ENCODE assay signal across 9 cellular contexts in genomic region chrX:118974908-118975671, GRCh38. TPM values are rescaled to one million over a fixed set of nuclear protein-coding genes. Genes with fewer than 3 reads are reported as not detected.
DNase-seq lines count a peak whose midpoint lies in the region; ATAC-seq, FAIRE-seq and TF ChIP-seq lines count a peak whose summit lies in the region.
"Had no signal": no experiment of that assay in that cellular context is flagged by ENCODE, and none has a peak within 500 bp of the region (broad histone marks: within the 10 kb centered on the region; RNA-seq: fewer than 3 reads in every experiment).

No MANE protein-coding gene starts in this region.

- peak overlapping the region; percentile 82 for H3K27ac Mint-ChIP-seq in activated CD8-positive, alpha-beta T cell treated with anti-CD3 and anti-CD28 coated beads for 36 hours
- H3K27ac Mint-ChIP-seq in naive thymus-derived CD4-positive, alpha-beta T cell = peak overlapping the region; percentile 38 to 94 (median 90)

- TF ChIP-seq CTCF in activated CD8-positive, alpha-beta T cell treated with anti-CD3 and anti-CD28 coated beads for 36 hours (IDR thresholded peaks at IDR 0.05) = no peak
- TF ChIP-seq CTCF in H1 (IDR thresholded peaks at IDR 0.05; ENCODE audit: control extremely low read depth in 1 of 3, insufficient read depth in 1 of 3, low read depth in 1 of 3, low read length in 3 of 3) (no peak), thoracic aorta (IDR thresholded peaks at IDR 0.05) (no peak), D721Med (IDR thresholded peaks at IDR 0.05; ENCODE audit: insufficient read depth, missing control alignments) (no peak)

- intact Hi-C loops in activated CD8-positive, alpha-beta T cell treated with anti-CD3 and anti-CD28 coated beads for 36 hours (cut with micrococcal nuclease) = no loop called here
- intact Hi-C loops in naive thymus-derived CD4-positive, alpha-beta T cell (cut with micrococcal nuclease) = loop anchor here in 1 of 2 donors (1.0 to 10.0 kb wide), 5 partner anchors 30 to 630 kb away; partner anchors contain the start of genes PGRMC1, SLC25A5 and WDR44

- no peak overlapping the region for H4K8ac ChIP-seq in H1 (ENCODE audit: extremely low read depth, insufficient read depth, low read length)

- H3K18ac ChIP-seq in H1 (ENCODE audit: extremely low read depth, low read length) = no peak overlapping the region

- POLR2A ChIA-PET in activated CD8-positive, alpha-beta T cell treated with anti-CD3 and anti-CD28 coated beads for 36 hours (lab: Charles Lee) = no interaction called here
- POLR2A ChIA-PET in H1 (lab: Charles Lee; ENCODE audit: partially characterized antibody) = interaction anchor here (1.0 to 1.4 kb wide), 2 partner anchors 17 to 34 kb away, joined by 3 to 4 read pairs; no protein-coding TSS in a partner anchor
- POLR2A ChIA-PET in naive thymus-derived CD4-positive, alpha-beta T cell (lab: Charles Lee) = interaction anchor here (0.9 to 5.0 kb wide), 5 partner anchors 10 to 152 kb away, joined by 3 to 48 read pairs (median 9); partner anchors contain the start of gene ZCCHC12

- H3K27me3 Mint-ChIP-seq in activated CD8-positive, alpha-beta T cell treated with anti-CD3 and anti-CD28 coated beads for 36 hours = peaks cover 17% of the 10 kb centered on the region
- H3K27me3 Mint-ChIP-seq in naive thymus-derived CD4-positive, alpha-beta T cell = peaks cover 0 to 57% (median 5%) of the 10 kb centered on the region in 5 donors

- H3K14ac ChIP-seq in H1 (ENCODE audit: insufficient read length) = no peak overlapping the region

- H3K79me1 ChIP-seq in H1 (ENCODE audit: low read depth, low read length) = no peaks in the 10 kb centered on the region

- H3K4me1 ChIP-seq in H1 (replicated peaks in 1 of 4; ENCODE audit: control insufficient read depth in 3 of 4, insufficient read depth in 4 of 4, low read length in 3 of 4) = peaks cover 0 to 16% (median 5%) of the 10 kb centered on the region in 4 experiments; a peak in 6 of 7 replicates
- H3K4me1 ChIP-seq in naive thymus-derived CD4-positive, alpha-beta T cell (ENCODE audit: control insufficient read depth in 2 of 2, insufficient read depth in 2 of 2, low read length in 2 of 2) = peaks cover 0 to 3% of the 10 kb centered on the region in 2 donors
- H3K4me1 ChIP-seq in thoracic aorta (ENCODE audit: control insufficient read depth in 1 of 2, low read depth in 2 of 2) = peaks cover 0 to 4% of the 10 kb centered on the region in 2 donors

- H2BK12ac ChIP-seq in H1 (ENCODE audit: low read depth, low read length) = no peak overlapping the region

- H2BK15ac ChIP-seq in H1 (ENCODE audit: low read length) = no peak overlapping the region

- no peaks in the 10 kb centered on the region; the same call in 1 of the 2 replicates for H3K23me2 ChIP-seq in H1 (ENCODE audit: low read depth, low read length)

- H3K4me3 ChIP-seq in H1 (ENCODE audit: extremely low read depth in 1 of 4, insufficient read depth in 2 of 4, low read depth in 3 of 4, low read length in 4 of 4) (peak overlapping the region in 3 of 4 experiments; percentile 3 to 50 (median 5); a peak in 4 of 8 replicates), thoracic aorta (peak overlapping the region; percentile 84)
- peak overlapping the region; percentile 64 for H3K4me3 ChIP-seq in naive thymus-derived CD4-positive, alpha-beta T cell (ENCODE audit: low read length)

- TF ChIP-seq POLR2A in H1 (IDR thresholded peaks at IDR 0.05; ENCODE audit: control extremely low read depth in 1 of 2, low read depth in 2 of 2, low read length in 2 of 2) = no peak

- H3K4me3 Mint-ChIP-seq in activated CD8-positive, alpha-beta T cell treated with anti-CD3 and anti-CD28 coated beads for 36 hours = peak overlapping the region; percentile 73
- H3K4me3 Mint-ChIP-seq in naive thymus-derived CD4-positive, alpha-beta T cell = peak overlapping the region; percentile 86 to 100 (median 92)

- peak; percentile 44 for ATAC-seq in activated CD8-positive, alpha-beta T cell treated with anti-CD3 and anti-CD28 coated beads for 36 hours
- ATAC-seq in naive thymus-derived CD4-positive, alpha-beta T cell = peak; percentile 68
- no peak for ATAC-seq in thoracic aorta (ENCODE audit: insufficient number of reproducible peaks, low FRiP score, low read depth)

- H2BK120ac ChIP-seq in H1 (replicated peaks; ENCODE audit: low read depth, low read length) = no peak overlapping the region

- WGBS in H1 (ENCODE audit: extremely low coverage in 1 of 2, insufficient coverage in 1 of 2, insufficient read length in 1 of 2, insufficient replicate concordance in 2 of 2, low coverage in 1 of 2, low lambda C conversion rate in 2 of 2, missing lambda C conversion rate in 1 of 2), 2 experiments = 5% methylated on average over 26 of the region's 82 CpGs; no CpG with 5 or more reads in 1 of the 2 experiments

- no peak for TF ChIP-seq EP300 in H1 (IDR thresholded peaks at IDR 0.05; ENCODE audit: borderline replicate concordance in 1 of 2, low read depth in 2 of 2, low read length in 2 of 2)

- FAIRE-seq in H1 (lab: Jason Lieb, UNC) = no peak
- no peak for FAIRE-seq in D721Med (lab: Jason Lieb, UNC)

- H3K4ac ChIP-seq in H1 (replicated peaks; ENCODE audit: insufficient read length, low read depth, low read length) = no peak overlapping the region

- CTCF ChIA-PET in activated CD8-positive, alpha-beta T cell treated with anti-CD3 and anti-CD28 coated beads for 36 hours (lab: Charles Lee) = no interaction called here
- CTCF ChIA-PET in H1 (lab: Charles Lee; ENCODE audit: partially characterized antibody) = interaction anchor here (0.8 to 1.2 kb wide), 3 partner anchors 27 to 91 kb away, joined by 3 to 4 read pairs (median 3); no protein-coding TSS in a partner anchor
- CTCF ChIA-PET in naive thymus-derived CD4-positive, alpha-beta T cell (lab: Charles Lee) = interaction anchor here (0.5 to 1.6 kb wide), 4 partner anchors 9 to 30 kb away, joined by 3 to 8 read pairs (median 3); no protein-coding TSS in a partner anchor

- no peak overlapping the region for H3K9ac ChIP-seq in H1 (replicated peaks in 1 of 4; ENCODE audit: extremely low read depth in 1 of 4, low read depth in 3 of 4, low read length in 3 of 4)

- H3K9me3 ChIP-seq in H1 (ENCODE audit: insufficient read depth in 2 of 2, low read depth in 1 of 2, low read length in 1 of 2) (no peaks in the 10 kb centered on the region), thoracic aorta (no peaks in the 10 kb centered on the region)
- H3K9me3 ChIP-seq in naive thymus-derived CD4-positive, alpha-beta T cell (ENCODE audit: control insufficient read depth in 2 of 3, low read length in 3 of 3) = no peaks in the 10 kb centered on the region

- peaks cover 9% of the 10 kb centered on the region for H3K4me1 Mint-ChIP-seq in activated CD8-positive, alpha-beta T cell treated with anti-CD3 and anti-CD28 coated beads for 36 hours (ENCODE audit: low read depth)
- peaks cover 0 to 24% (median 17%) of the 10 kb centered on the region in 7 donors for H3K4me1 Mint-ChIP-seq in naive thymus-derived CD4-positive, alpha-beta T cell

- H3K9me3 Mint-ChIP-seq in activated CD8-positive, alpha-beta T cell treated with anti-CD3 and anti-CD28 coated beads for 36 hours = no peaks in the 10 kb centered on the region
- peaks cover 0 to 3% (median 0%) of the 10 kb centered on the region in 11 donors for H3K9me3 Mint-ChIP-seq in naive thymus-derived CD4-positive, alpha-beta T cell

- no peak overlapping the region for H3K23ac ChIP-seq in H1 (ENCODE audit: insufficient read length)

- H3K27ac ChIP-seq in H1 (ENCODE audit: low read depth, low read length) (no peak overlapping the region), thoracic aorta (peak overlapping the region; percentile 68 to 78)
- H3K27ac ChIP-seq in naive thymus-derived CD4-positive, alpha-beta T cell (ENCODE audit: low read depth, low read length) = peak overlapping the region; percentile 74

- TF ChIP-seq RAD21 in H1 (IDR thresholded peaks at IDR 0.05 in 1 of 2, conservative IDR thresholded peaks at IDR 0.05 in 1 of 2; ENCODE audit: low read depth in 2 of 2, low read length in 2 of 2) = no peak; a peak in 1 of 4 replicates

- peaks cover 0 to 7% (median 0%) of the 10 kb centered on the region in 4 experiments; a peak in 1 of 8 replicates for H3K36me3 ChIP-seq in H1 (ENCODE audit: control insufficient read depth in 2 of 4, insufficient read depth in 4 of 4, low read length in 3 of 4)
- no peaks in the 10 kb centered on the region for H3K36me3 ChIP-seq in naive thymus-derived CD4-positive, alpha-beta T cell (ENCODE audit: control insufficient read depth in 2 of 3, insufficient read depth in 3 of 3, low read length in 3 of 3)
- no peaks in the 10 kb centered on the region for H3K36me3 ChIP-seq in thoracic aorta

- H2AK5ac ChIP-seq in H1 (ENCODE audit: low read depth, low read length) = no peak overlapping the region

- peaks cover 5 to 6% of the 10 kb centered on the region in 2 experiments for H4K20me1 ChIP-seq in H1 (replicated peaks in 1 of 2; ENCODE audit: control insufficient read depth in 1 of 2, insufficient read depth in 2 of 2, low read length in 2 of 2)

- no peaks in the 10 kb centered on the region for H3K36me3 Mint-ChIP-seq in activated CD8-positive, alpha-beta T cell treated with anti-CD3 and anti-CD28 coated beads for 36 hours (ENCODE audit: low read depth)
- no peaks in the 10 kb centered on the region for H3K36me3 Mint-ChIP-seq in naive thymus-derived CD4-positive, alpha-beta T cell

- no peak overlapping the region for H4K91ac ChIP-seq in H1 (replicated peaks; ENCODE audit: insufficient read length, low read length)

- no peak overlapping the region for H4K5ac ChIP-seq in H1 (ENCODE audit: insufficient read length, low read depth, low read length)

- no peak overlapping the region for H2BK20ac ChIP-seq in H1 (ENCODE audit: low read length)

- H3K27me3 ChIP-seq in H1 (replicated peaks in 1 of 4; ENCODE audit: control insufficient read depth in 3 of 4, extremely low read depth in 1 of 4, insufficient read depth in 3 of 4, low read length in 3 of 4) = peaks cover 71 to 91% (median 83%) of the 10 kb centered on the region in 4 experiments
- H3K27me3 ChIP-seq in naive thymus-derived CD4-positive, alpha-beta T cell (ENCODE audit: control insufficient read depth in 2 of 2, insufficient read depth in 2 of 2, low read length in 2 of 2) = no peaks in the 10 kb centered on the region
- H3K27me3 ChIP-seq in thoracic aorta (replicated peaks; ENCODE audit: insufficient read depth) = no peaks in the 10 kb centered on the region

- DNase-seq in NCI-H524 (lab: John Stamatoyannopoulos, UW) (peak; percentile 45 to 76), NCI-H524 treated with DMSO at 0.1 percent for 48 hours (lab: John Stamatoyannopoulos, UW) (no peak), NCI-H1694 (lab: John Stamatoyannopoulos, UW) (peak; percentile 37), H1 (ENCODE audit: low read depth in 1 of 2, low spot score in 2 of 2) (no peak), thoracic aorta (ENCODE audit: low spot score) (no peak), D721Med (ENCODE audit: insufficient read length, low spot score) (no peak)
- peak; percentile 58 for DNase-seq in activated CD8-positive, alpha-beta T cell treated with anti-CD3 and anti-CD28 coated beads for 36 hours
- peak; percentile 31 to 66 (median 54) for DNase-seq in naive thymus-derived CD4-positive, alpha-beta T cell
- DNase-seq: DND-41 had no signal

- no peak overlapping the region for H2BK5ac ChIP-seq in H1 (ENCODE audit: low read depth, low read length)

- no peak overlapping the region for H3K56ac ChIP-seq in H1 (replicated peaks; ENCODE audit: insufficient read length, low read depth, low read length)

- H2AFZ ChIP-seq in H1 (ENCODE audit: low read length) = no peak overlapping the region; the same call in 1 of the 2 replicates

- peak overlapping the region; percentile 59 to 60 for H3K4me2 ChIP-seq in H1 (ENCODE audit: insufficient read depth in 1 of 2, low read depth in 2 of 2, low read length in 2 of 2)

- H3K79me2 ChIP-seq in H1 (ENCODE audit: control insufficient read depth in 1 of 2, insufficient read depth in 2 of 2, low read length in 2 of 2) = no peaks in the 10 kb centered on the region

RNA-seq across cellular contexts. Expression of gene LONRF3, which starts 0.7 kb away (rescaled TPM):
- 1 to 10 TPM; 1.7 to 1.9 TPM for total RNA-seq in activated CD8-positive, alpha-beta T cell treated with anti-CD3 and anti-CD28 coated beads for 36 hours
- 0.11 TPM in 1 of 2 replicates, not detected in the other for total RNA-seq in H1 (2021; fragmentation: NEBNext Ultra II Directional; extraction: Animal tissue kit (Norgen Biotek cat#: 25700))
- 0.05 TPM in 1 of 2 replicates, not detected in the other for polyA plus RNA-seq in H1 (2011; rRNA removed)
- not detected for polyA plus RNA-seq in H1 (2011; cell fraction: cytosol; rRNA removed)
- 0.11 TPM for polyA plus RNA-seq in H1 (2011; cell fraction: nucleus; rRNA removed)
- polyA plus RNA-seq in H1 (2012, experiment 1 of 2) = not detected in 4 replicates
- polyA plus RNA-seq in H1 (2012, experiment 2 of 2) = not detected
- 0.02 TPM for polyA plus RNA-seq in H1 (2013, experiment 1 of 2)
- polyA plus RNA-seq in H1 (2013, experiment 2 of 2) = 0.04 TPM
- polyA minus RNA-seq in H1 (2011; rRNA and poly(A)+ RNA removed) = not detected in 2 replicates
- not detected for polyA minus RNA-seq in H1 (2011; cell fraction: cytosol; rRNA and poly(A)+ RNA removed)
- polyA minus RNA-seq in H1 (2011; cell fraction: nucleus; rRNA and poly(A)+ RNA removed) = not detected
- total RNA-seq in naive thymus-derived CD4-positive, alpha-beta T cell = 10 to 100 TPM in 4 of 5 experiments, under 1 TPM in 1; 0.07 to 17.8 (median 11.5) TPM
- 1 to 10 TPM in 1 of 2 donors, under 1 TPM in 1; 0.89 to 3.8 TPM for polyA plus RNA-seq in naive thymus-derived CD4-positive, alpha-beta T cell
- total RNA-seq in thoracic aorta = 10 to 100 TPM in 1 of 2 donors, 1 to 10 TPM in 1; 8.5 to 24.6 TPM

Comparison
In these comparisons a context has a peak if more than half of its experiments do, and no peak if none do; other contexts are left out.
1. DNase-seq: peak in NCI-H524 (2 of 2), NCI-H1694 (single experiment), activated CD8-positive, alpha-beta T cell treated with anti-CD3 and anti-CD28 coated beads for 36 hours (single experiment) and naive thymus-derived CD4-positive, alpha-beta T cell (9 of 9); none in NCI-H524 treated with DMSO at 0.1 percent for 48 hours (single experiment), H1 (0 of 2), thoracic aorta (single experiment) and D721Med (single experiment).
2. H3K4me3 ChIP-seq: peak in every context shown above with its lines; median percentile 84 in thoracic aorta; 64 in naive thymus-derived CD4-positive, alpha-beta T cell; 5 in H1.